1 cellular context compared by ENCODE assay signal in genomic region chr6:137588472-137588871, GRCh38.
TF ChIP-seq lines count a peak whose summit lies in the region.

No MANE protein-coding gene starts in this region.

TF ChIP-seq in WTC11, 78 proteins besides CTCF, POLR2A, EP300 and RAD21 (continued from another document):
- TF ChIP-seq HMGXB4 (CRISPR knock-in tag; IDR thresholded peaks at IDR 0.05) (no peak), ARID4B (CRISPR knock-in tag; IDR thresholded peaks at IDR 0.05; ENCODE audit: borderline replicate concordance) (no peak), HMGA2 (CRISPR knock-in tag; IDR thresholded peaks at IDR 0.05) (no peak), FOXP1 (CRISPR knock-in tag; IDR thresholded peaks at IDR 0.05; ENCODE audit: borderline replicate concordance) (no peak), CBFB (CRISPR knock-in tag; IDR thresholded peaks at IDR 0.05; ENCODE audit: low read depth) (no peak), SMAD4 (CRISPR knock-in tag; IDR thresholded peaks at IDR 0.05) (no peak), ZNF532 (CRISPR knock-in tag; IDR thresholded peaks at IDR 0.05; ENCODE audit: borderline replicate concordance) (no peak), RELA (CRISPR knock-in tag; IDR thresholded peaks at IDR 0.05; ENCODE audit: borderline replicate concordance) (no peak)
TF ChIP-seq in WTC11: peak in this region for 0.
